1 cellular context compared by ENCODE assay signal in genomic region chr9:112218908-112219307, GRCh38.
A peak's percentile ranks its signal among the peaks of the same experiment; 100 is the strongest.
TF ChIP-seq lines count a peak whose summit lies in the region.

No MANE protein-coding gene starts in this region.

TF ChIP-seq in GM12878, 131 proteins besides CTCF, POLR2A, EP300 and RAD21 (continued from another document and continues in another):
- no peak for TF ChIP-seq E2F8 (IDR thresholded peaks at IDR 0.05; ENCODE audit: low read depth, partially characterized antibody)
- no peak for TF ChIP-seq CEBPB (IDR thresholded peaks at IDR 0.05; ENCODE audit: borderline replicate concordance in 1 of 2, low read depth in 2 of 2, low read length in 2 of 2)
- TF ChIP-seq IKZF2 (IDR thresholded peaks at IDR 0.05) = peak; percentile 66 to 79; a peak in 3 of 4 replicates
- TF ChIP-seq NR2F1 (conservative IDR thresholded peaks at IDR 0.05) = no peak
- TF ChIP-seq HDGF (IDR thresholded peaks at IDR 0.05) = no peak
- TF ChIP-seq PAX8 (IDR thresholded peaks at IDR 0.05) = no peak
- no peak for TF ChIP-seq SPI1 (IDR thresholded peaks at IDR 0.05; ENCODE audit: borderline replicate concordance, insufficient read depth, low read depth, low read length)
- TF ChIP-seq GATAD2B (conservative IDR thresholded peaks at IDR 0.05; ENCODE audit: low read depth) = no peak
- TF ChIP-seq POLR2AphosphoS2 (IDR thresholded peaks at IDR 0.05; ENCODE audit: low read depth, low read length) = no peak
- TF ChIP-seq SKIL (IDR thresholded peaks at IDR 0.05; ENCODE audit: low read depth, poor library complexity, severe bottlenecking) = peak; percentile 68
- TF ChIP-seq IRF5 (IDR thresholded peaks at IDR 0.05; ENCODE audit: borderline replicate concordance) = no peak
- TF ChIP-seq SMAD1 (IDR thresholded peaks at IDR 0.05; ENCODE audit: low read depth, partially characterized antibody) = no peak
- TF ChIP-seq NBN (IDR thresholded peaks at IDR 0.05) = 0 out of 2 replicates have a peak, but pooled peaks have one; percentile 30
- TF ChIP-seq BMI1 (IDR thresholded peaks at IDR 0.05; ENCODE audit: borderline replicate concordance) = no peak
- TF ChIP-seq CHD1 (IDR thresholded peaks at IDR 0.05; ENCODE audit: low read depth, low read length) = no peak
- no peak for TF ChIP-seq SMARCA5 (IDR thresholded peaks at IDR 0.05)
- TF ChIP-seq RFX5 (IDR thresholded peaks at IDR 0.05; ENCODE audit: low read depth, low read length) = no peak
- peak; percentile 50; the same call in 1 of the 2 replicates for TF ChIP-seq IKZF1 (conservative IDR thresholded peaks at IDR 0.05)
- TF ChIP-seq SMAD5 (IDR thresholded peaks at IDR 0.05; ENCODE audit: low read depth) = no peak
- no peak for TF ChIP-seq MLLT1 (IDR thresholded peaks at IDR 0.05)
- TF ChIP-seq RCOR1 (conservative IDR thresholded peaks at IDR 0.05; ENCODE audit: low read depth, low read length) = no peak
- TF ChIP-seq CREB1 (IDR thresholded peaks at IDR 0.05; ENCODE audit: low read depth) = peak; percentile 76
- no peak for TF ChIP-seq ZNF274 (IDR thresholded peaks at IDR 0.05; ENCODE audit: insufficient read depth, insufficient read length)
- no peak for TF ChIP-seq NR2C2 (IDR thresholded peaks at IDR 0.05; ENCODE audit: borderline replicate concordance, control insufficient read depth, insufficient read length, low read depth)
- TF ChIP-seq PBX3 (IDR thresholded peaks at IDR 0.05; ENCODE audit: insufficient replicate concordance, low read depth, low read length) = no peak
- TF ChIP-seq SUZ12 (IDR thresholded peaks at IDR 0.05; ENCODE audit: unreplicated experiment) = no peak
- TF ChIP-seq CUX1 (IDR thresholded peaks at IDR 0.05; ENCODE audit: insufficient replicate concordance, low read depth, low read length) = no peak
- no peak for TF ChIP-seq YBX1 (IDR thresholded peaks at IDR 0.05)
- no peak for TF ChIP-seq ATF3 (IDR thresholded peaks at IDR 0.05; ENCODE audit: borderline replicate concordance, extremely low read depth, low read depth, low read length)
- TF ChIP-seq YY1 (IDR thresholded peaks at IDR 0.05; ENCODE audit: low read depth, low read length) = no peak
- TF ChIP-seq NFXL1 (IDR thresholded peaks at IDR 0.05; ENCODE audit: borderline replicate concordance) = no peak
- no peak for TF ChIP-seq ELK1 (IDR thresholded peaks at IDR 0.05; ENCODE audit: low read depth, low read length)
- TF ChIP-seq SP1 (IDR thresholded peaks at IDR 0.05; ENCODE audit: low read depth, low read length) = no peak
- no peak for TF ChIP-seq CHD4 (IDR thresholded peaks at IDR 0.05)
- no peak for TF ChIP-seq ZBTB4 (CRISPR knock-in tag; IDR thresholded peaks at IDR 0.05)
- no peak for TF ChIP-seq E4F1 (IDR thresholded peaks at IDR 0.05; ENCODE audit: borderline replicate concordance, partially characterized antibody)
- no peak for TF ChIP-seq ZNF217 (IDR thresholded peaks at IDR 0.05)
- TF ChIP-seq KLF5 (IDR thresholded peaks at IDR 0.05; ENCODE audit: partially characterized antibody) = no peak
- TF ChIP-seq MXI1 (IDR thresholded peaks at IDR 0.05; ENCODE audit: low read depth, low read length) = 0 out of 2 replicates have a peak, but pooled peaks have one; percentile 41
- TF ChIP-seq NFYA (IDR thresholded peaks at IDR 0.05; ENCODE audit: borderline replicate concordance, low read depth, low read length) = no peak
